In genomic region chr1:42922687-42923366, GRCh38 we compare ENCODE assay signal across 1 cellular context.
TF ChIP-seq lines count a peak whose summit lies in the region.

No MANE protein-coding gene starts in this region.

TF ChIP-seq in GM12878, 131 proteins besides CTCF, POLR2A, EP300 and RAD21:
- TF ChIP-seq HDGF (IDR thresholded peaks at IDR 0.05): peak; percentile 77; the same call in 1 of the 2 replicates
- TF ChIP-seq PRDM15 (CRISPR knock-in tag; IDR thresholded peaks at IDR 0.05): no peak
- peak; percentile 60; the same call in 1 of the 2 replicates for TF ChIP-seq ZNF24 (IDR thresholded peaks at IDR 0.05)
- TF ChIP-seq SUZ12 (IDR thresholded peaks at IDR 0.05; ENCODE audit: unreplicated experiment): no peak
- TF ChIP-seq ATF7 (IDR thresholded peaks at IDR 0.05; ENCODE audit: low read depth): 0 out of 2 replicates have a peak, but pooled peaks have one; percentile 20
- peak; percentile 12; the same call in 1 of the 2 replicates for TF ChIP-seq MTA2 (IDR thresholded peaks at IDR 0.05; ENCODE audit: low read depth)
- no peak for TF ChIP-seq EGR1 (IDR thresholded peaks at IDR 0.05; ENCODE audit: borderline replicate concordance in 1 of 2, low read depth in 2 of 2, low read length in 2 of 2)
- peak in 1 of 2 experiments; percentile 12; a peak in 1 of 4 replicates for TF ChIP-seq BHLHE40 (IDR thresholded peaks at IDR 0.05; ENCODE audit: borderline replicate concordance in 1 of 2, low read depth in 2 of 2, low read length in 1 of 2)
- peak; percentile 79 for TF ChIP-seq SMC3 (IDR thresholded peaks at IDR 0.05; ENCODE audit: borderline replicate concordance, low read length)
- TF ChIP-seq ZNF687 (IDR thresholded peaks at IDR 0.05): peak; percentile 22; the same call in 1 of the 2 replicates
- TF ChIP-seq IKZF2 (IDR thresholded peaks at IDR 0.05): peak in 1 of 2 experiments; percentile 58; a peak in 2 of 4 replicates
- peak; percentile 74 for TF ChIP-seq YY1 (IDR thresholded peaks at IDR 0.05; ENCODE audit: low read depth, low read length)
- TF ChIP-seq IRF4 (IDR thresholded peaks at IDR 0.05; ENCODE audit: low read depth, low read length): peak; percentile 55; the same call in 1 of the 2 replicates
- no peak for TF ChIP-seq ZBTB40 (IDR thresholded peaks at IDR 0.05; ENCODE audit: borderline replicate concordance)
- peak; percentile 49; the same call in 1 of the 2 replicates for TF ChIP-seq IKZF1 (conservative IDR thresholded peaks at IDR 0.05)
- no peak for TF ChIP-seq NFXL1 (IDR thresholded peaks at IDR 0.05; ENCODE audit: borderline replicate concordance)
- TF ChIP-seq CBFB (IDR thresholded peaks at IDR 0.05; ENCODE audit: low read depth): 0 out of 2 replicates have a peak, but pooled peaks have one; percentile 29
- 0 out of 2 replicates have a peak, but pooled peaks have one; percentile 10 for TF ChIP-seq ZSCAN29 (IDR thresholded peaks at IDR 0.05)
- peak; percentile 87 for TF ChIP-seq SMARCA5 (IDR thresholded peaks at IDR 0.05)
- no peak for TF ChIP-seq CHD4 (IDR thresholded peaks at IDR 0.05)
- TF ChIP-seq RELB (IDR thresholded peaks at IDR 0.05; ENCODE audit: low read depth): 0 out of 2 replicates have a peak, but pooled peaks have one; percentile 47
- TF ChIP-seq BRCA1 (IDR thresholded peaks at IDR 0.05; ENCODE audit: low read depth, low read length): no peak
- no peak for TF ChIP-seq MLLT1 (IDR thresholded peaks at IDR 0.05)
- peak; percentile 67; the same call in 1 of the 2 replicates for TF ChIP-seq NBN (IDR thresholded peaks at IDR 0.05)
- peak; percentile 64 for TF ChIP-seq RUNX3 (IDR thresholded peaks at IDR 0.05; ENCODE audit: low read length)
- 0 out of 2 replicates have a peak, but pooled peaks have one; percentile 29 for TF ChIP-seq ZNF592 (IDR thresholded peaks at IDR 0.05)
- TF ChIP-seq EED (IDR thresholded peaks at IDR 0.05; ENCODE audit: low read depth): no peak
- no peak for TF ChIP-seq TARDBP (IDR thresholded peaks at IDR 0.05; ENCODE audit: borderline replicate concordance)
